ENCODE assay signal across 8 cellular contexts in genomic region chr2:26033270-26033768, GRCh38. TPM values are rescaled to one million over a fixed set of nuclear protein-coding genes. Genes with fewer than 3 reads are reported as not detected.
DNase-seq lines count a peak whose midpoint lies in the region; ATAC-seq, FAIRE-seq and TF ChIP-seq lines count a peak whose summit lies in the region.

No MANE protein-coding gene starts in this region.

- no peaks in the 10 kb centered on the region for H3K9me3 ChIP-seq in pancreas

- no peaks in the 10 kb centered on the region for H3K27me3 Mint-ChIP-seq in activated naive CD8-positive, alpha-beta T cell treated with anti-CD3 and anti-CD28 coated beads, Interleukin-2, amount 10 ng/mL, durations not matched to agents 7 days and 5 days

- H3K9me3 Mint-ChIP-seq in activated naive CD8-positive, alpha-beta T cell treated with anti-CD3 and anti-CD28 coated beads, Interleukin-2, amount 10 ng/mL, durations not matched to agents 7 days and 5 days: no peaks in the 10 kb centered on the region

- POLR2A ChIA-PET in activated naive CD8-positive, alpha-beta T cell treated with anti-CD3 and anti-CD28 coated beads, Interleukin-2, amount 10 ng/mL, durations not matched to agents 7 days and 5 days (lab: Charles Lee): interaction anchor here (0.6 to 3.8 kb wide), 7 partner anchors 13 to 155 kb away, joined by 3 to 18 read pairs (median 4); partner anchors contain the start of genes ASXL2 and KIF3C

- intact Hi-C loops in cardiac septum (cut with DNase I) (no loop called here), pancreas (cut with DNase I) (no loop called here)

- H3K4me1 ChIP-seq in pancreas: peaks cover 0 to 22% (median 5%) of the 10 kb centered on the region in 3 donors

- WGBS in pancreas, 2 donors: 0 to 1% methylated on average over 26 to 32 of the region's 32 CpGs

- FAIRE-seq in pancreas (lab: Jason Lieb, UNC): no peak

- peak overlapping the region; percentile 97 for H3K4me3 Mint-ChIP-seq in activated naive CD8-positive, alpha-beta T cell treated with anti-CD3 and anti-CD28 coated beads, Interleukin-2, amount 10 ng/mL, durations not matched to agents 7 days and 5 days

- H3K27me3 ChIP-seq in pancreas: no peaks in the 10 kb centered on the region

- peak overlapping the region; percentile 57 to 84 (median 82) for H3K4me3 ChIP-seq in pancreas

- peaks cover 12% of the 10 kb centered on the region for H3K36me3 Mint-ChIP-seq in activated naive CD8-positive, alpha-beta T cell treated with anti-CD3 and anti-CD28 coated beads, Interleukin-2, amount 10 ng/mL, durations not matched to agents 7 days and 5 days

- peaks cover 24% of the 10 kb centered on the region for H3K4me1 Mint-ChIP-seq in activated naive CD8-positive, alpha-beta T cell treated with anti-CD3 and anti-CD28 coated beads, Interleukin-2, amount 10 ng/mL, durations not matched to agents 7 days and 5 days

- ATAC-seq in GM19328 (IDR thresholded peaks at IDR 0.05; ENCODE audit: unreplicated experiment): peak; percentile 23
- ATAC-seq in HG03520 (IDR thresholded peaks at IDR 0.05; ENCODE audit: unreplicated experiment): peak; percentile 12
- peak; percentile 35 for ATAC-seq in activated naive CD8-positive, alpha-beta T cell treated with anti-CD3 and anti-CD28 coated beads, Interleukin-2, amount 10 ng/mL, durations not matched to agents 7 days and 5 days (ENCODE audit: low read depth)
- peak; percentile 35 to 53 (median 44) for ATAC-seq in pancreas
- no peak for ATAC-seq in GM18867 (IDR thresholded peaks at IDR 0.05; ENCODE audit: unreplicated experiment)

- peak overlapping the region; percentile 94 for H3K27ac Mint-ChIP-seq in activated naive CD8-positive, alpha-beta T cell treated with anti-CD3 and anti-CD28 coated beads, Interleukin-2, amount 10 ng/mL, durations not matched to agents 7 days and 5 days

- peak overlapping the region; percentile 97 to 99 (median 98) for H3K27ac ChIP-seq in pancreas

- no peak for TF ChIP-seq CTCF in pancreas (IDR thresholded peaks at IDR 0.05)

- DNase-seq in CMK (ENCODE audit: low read depth): peak; percentile 45
- DNase-seq in NCI-H510A (lab: John Stamatoyannopoulos, UW): peak; percentile 90
- DNase-seq in activated naive CD8-positive, alpha-beta T cell treated with anti-CD3 and anti-CD28 coated beads, Interleukin-2, amount 10 ng/mL, durations not matched to agents 7 days and 5 days: no peak
- DNase-seq in cardiac septum (ENCODE audit: low spot score): peak; percentile 80
- peak in 1 of 6 donors; percentile 70 for DNase-seq in pancreas

- no peaks in the 10 kb centered on the region for H3K36me3 ChIP-seq in pancreas

RNA-seq across cellular contexts. Expression of gene RAB10, which starts 0.6 kb away (rescaled TPM):
- total RNA-seq in activated naive CD8-positive, alpha-beta T cell treated with anti-CD3 and anti-CD28 coated beads, Interleukin-2, amount 10 ng/mL, durations not matched to agents 7 days and 5 days: 10 to 100 TPM; 88.0 to 89.7 TPM
- total RNA-seq in cardiac septum (79.4 TPM), pancreas (10 to 100 TPM; 27.4 to 62.9 (median 50.0) TPM)
- 10 to 100 TPM; 16.5 to 29.1 TPM for polyA plus RNA-seq in pancreas

RNA-seq across cellular contexts. Expression of gene KIF3C, which starts 51.0 kb away (rescaled TPM):
- total RNA-seq in activated naive CD8-positive, alpha-beta T cell treated with anti-CD3 and anti-CD28 coated beads, Interleukin-2, amount 10 ng/mL, durations not matched to agents 7 days and 5 days: 10 to 100 TPM; 11.6 to 12.8 TPM
- total RNA-seq in cardiac septum: 5.5 TPM
- total RNA-seq in pancreas: 1 to 10 TPM in 5 of 6 donors, under 1 TPM in 1; 0.38 to 8.2 (median 2.0) TPM
- 1 to 10 TPM; 1.6 to 4.6 TPM for polyA plus RNA-seq in pancreas
